ENCODE assay signal across 8 cellular contexts in genomic region chr1:32291708-32292508, GRCh38. TPM values are rescaled to one million over a fixed set of nuclear protein-coding genes. Genes with fewer than 3 reads are reported as not detected.
DNase-seq lines count a peak whose midpoint lies in the region; ATAC-seq and TF ChIP-seq lines count a peak whose summit lies in the region.

Gene HDAC1, plus strand, starts transcription at chr1:32292083. Its CDS starts 87 bp downstream, at chr1:32292170.

- TF ChIP-seq CTCF in AG04449 (IDR thresholded peaks at IDR 0.05; ENCODE audit: insufficient read depth, low read length, missing control alignments) (no peak), VCaP (conservative IDR thresholded peaks at IDR 0.05) (no peak)

- peak; percentile 74 for ATAC-seq in GM18873 (IDR thresholded peaks at IDR 0.05; ENCODE audit: low FRiP score, unreplicated experiment)
- ATAC-seq in HG03135 (IDR thresholded peaks at IDR 0.05; ENCODE audit: unreplicated experiment): peak; percentile 94

- peak; percentile 49 for DNase-seq in AG04449 (ENCODE audit: low read depth, low spot score)
- DNase-seq in NCI-H2196 treated with DMSO at 0.1 percent for 48 hours (lab: John Stamatoyannopoulos, UW; ENCODE audit: unreplicated experiment): peak; percentile 84
- peak; percentile 90 to 96 for DNase-seq in T47D (ENCODE audit: low read depth in 1 of 2, low spot score in 1 of 2)

- peak within 1 kb of the TSS; percentile 87 for H3K27ac ChIP-seq in VCaP
- H3K27ac ChIP-seq in iPS-20b (ENCODE audit: low read length): no peak within 1 kb of the TSS
- H3K27ac ChIP-seq in skeletal muscle tissue (ENCODE audit: low read depth, low read length): peak within 1 kb of the TSS; percentile 69

- in situ Hi-C loops in T47D (cut with HindIII; ENCODE audit: low pct_unique_long_range_greater_than_20kb, low sequenced_read_pairs): no loop called here

- POLR2A ChIA-PET in AG04449 (lab: Yijun Ruan, JAX): interaction anchor here (0.6 to 2.9 kb wide), 8 partner anchors 12 to 146 kb away, joined by 3 to 21 read pairs (median 3); partner anchors contain the start of gene MARCKSL1

- CTCF ChIA-PET in AG04449 (lab: Yijun Ruan, JAX): interaction anchor here (1.4 to 2.2 kb wide), 3 partner anchors 32 to 77 kb away, joined by 3 to 9 read pairs (median 6); no protein-coding TSS in a partner anchor

- H3K9ac ChIP-seq in iPS-20b (ENCODE audit: low read depth, low read length) (peak within 1 kb of the TSS; percentile 80), skeletal muscle tissue (ENCODE audit: low read depth in 1 of 3, low read length in 3 of 3) (peak within 1 kb of the TSS; percentile 73 to 87 (median 82))

- H3K36me3 ChIP-seq in iPS-20b (ENCODE audit: insufficient read depth, low read depth, low read length): no peaks in the 10 kb centered on the region
- H3K36me3 ChIP-seq in skeletal muscle tissue (ENCODE audit: control insufficient read depth in 3 of 3, insufficient read depth in 3 of 3, low read length in 3 of 3): no peaks in the 10 kb centered on the region

- H3K4me1 ChIP-seq in iPS-20b (ENCODE audit: insufficient read depth, low read length): peaks cover 2% of the 10 kb centered on the region; the same call in 1 of the 2 replicates
- H3K4me1 ChIP-seq in skeletal muscle tissue (ENCODE audit: control insufficient read depth in 3 of 3, insufficient read depth in 3 of 3, low read length in 3 of 3): peaks cover 3 to 12% (median 7%) of the 10 kb centered on the region in 3 donors

- H3K4me3 ChIP-seq in AG04449 (ENCODE audit: low read depth, low read length) (peak within 1 kb of the TSS; percentile 97), iPS-20b (ENCODE audit: low read length) (peak within 1 kb of the TSS; percentile 92), skeletal muscle tissue (ENCODE audit: low read length in 3 of 3) (peak within 1 kb of the TSS; percentile 73 to 91 (median 80))

- no peaks in the 10 kb centered on the region for H3K27me3 ChIP-seq in iPS-20b (ENCODE audit: insufficient read depth, low read length)
- H3K27me3 ChIP-seq in skeletal muscle tissue (ENCODE audit: control insufficient read depth in 3 of 3, insufficient read depth in 3 of 3, low read length in 3 of 3): no peaks in the 10 kb centered on the region

- H3K9me3 ChIP-seq in iPS-20b (ENCODE audit: insufficient read depth, low read depth, low read length) (no peaks in the 10 kb centered on the region), skeletal muscle tissue (ENCODE audit: control insufficient read depth in 3 of 3, low read length in 3 of 3) (no peaks in the 10 kb centered on the region)

RNA-seq across cellular contexts. Expression of gene HDAC1, which starts in this region (rescaled TPM):
- total RNA-seq in skeletal muscle tissue: 37.6 TPM
